ENCODE assay signal across 17 cellular contexts in the genomic region with DNA sequence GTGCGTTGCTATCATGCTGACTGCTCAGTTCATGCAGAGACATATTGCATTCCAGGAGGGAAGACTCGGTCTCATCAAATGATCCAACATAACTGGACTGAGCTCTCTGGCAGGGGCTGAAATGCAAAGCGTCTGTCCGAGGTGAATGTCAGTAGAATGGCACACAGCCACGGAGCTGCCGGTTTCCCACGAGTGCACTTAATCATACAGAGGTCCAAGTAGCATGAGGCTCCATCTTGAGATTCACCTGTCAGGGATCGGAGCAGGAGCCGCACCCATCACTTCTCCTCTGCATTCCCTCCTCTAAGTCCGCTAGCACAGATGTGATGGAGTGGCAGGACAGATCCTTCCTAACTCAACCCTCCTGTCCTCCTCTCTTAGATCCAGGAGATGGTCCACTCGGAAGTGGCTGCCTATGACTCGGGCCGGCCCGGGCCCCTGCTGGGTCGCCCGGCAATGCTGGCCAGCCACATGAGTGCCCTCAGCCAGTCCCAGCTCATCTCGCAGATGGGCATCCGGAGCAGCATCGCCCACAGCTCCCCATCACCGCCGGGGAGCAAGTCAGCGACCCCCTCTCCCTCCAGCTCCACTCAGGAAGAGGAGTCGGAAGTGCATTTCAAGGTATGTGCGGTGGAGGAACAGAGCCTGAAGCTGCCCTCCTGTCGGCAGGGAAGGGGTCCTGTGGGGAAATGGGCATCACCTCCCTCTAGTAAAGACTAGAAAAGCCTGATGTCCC.
"Had no signal": no experiment of that assay in that cellular context is flagged by ENCODE, and none has a peak within 500 bp of the region (broad histone marks: within the 10 kb centered on the region; RNA-seq: fewer than 3 reads in every experiment).

No MANE protein-coding gene starts in this region.

- H3K27ac Mint-ChIP-seq: activated CD4-positive, alpha-beta T cell treated with anti-CD3 and anti-CD28 coated beads, Interleukin-2, amount 10 ng/mL, durations not matched to agents 7 days and 5 days; activated naive CD4-positive, alpha-beta T cell treated with anti-CD3 and anti-CD28 coated beads, Interleukin-2, amount 50 U/mL, for 24 hours; activated T-helper 17 cell treated with anti-CD3 and anti-CD28 coated beads, Interleukin-2, amount 50 U/mL, for 72 hours; stimulated activated naive CD8-positive, alpha-beta T cell treated with anti-CD3 and anti-CD28 coated beads, Interleukin-15, Interleukin-2, amounts not matched to agents 100 ng/mL and 50 ng/mL, for 24 hours had no signal

- FAIRE-seq: colon had no signal

- H3K9me3 Mint-ChIP-seq: activated CD4-positive, alpha-beta T cell treated with anti-CD3 and anti-CD28 coated beads, Interleukin-2, amount 10 ng/mL, durations not matched to agents 7 days and 5 days; activated naive CD4-positive, alpha-beta T cell treated with anti-CD3 and anti-CD28 coated beads, Interleukin-2, amount 50 U/mL, for 24 hours; activated T-helper 17 cell treated with anti-CD3 and anti-CD28 coated beads, Interleukin-2, amount 50 U/mL, for 72 hours; naive thymus-derived CD4-positive, alpha-beta T cell; stimulated activated naive CD8-positive, alpha-beta T cell treated with anti-CD3 and anti-CD28 coated beads, Interleukin-15, Interleukin-2, amounts not matched to agents 100 ng/mL and 50 ng/mL, for 24 hours had no signal

- H3K27me3 Mint-ChIP-seq: activated naive CD4-positive, alpha-beta T cell treated with anti-CD3 and anti-CD28 coated beads, Interleukin-2, amount 50 U/mL, for 24 hours; activated T-helper 17 cell treated with anti-CD3 and anti-CD28 coated beads, Interleukin-2, amount 50 U/mL, for 72 hours had no signal

- H3K9me3 ChIP-seq: esophagus squamous epithelium, mucosa of descending colon, testis had no signal

- H3K4me2 ChIP-seq: smooth muscle cell had no signal

- H3K27me3 ChIP-seq: esophagus squamous epithelium, testis had no signal

- H3K4me1 ChIP-seq: esophagus squamous epithelium, testis had no signal

- DNase-seq: activated CD4-positive, alpha-beta T cell treated with anti-CD3 and anti-CD28 coated beads, Interleukin-2, amount 10 ng/mL, durations not matched to agents 7 days and 5 days; amniotic stem cell; caudate nucleus; effector CD4-positive, alpha-beta T cell; esophagus squamous epithelium; kidney glomerular epithelial cell; mammary epithelial cell; naive thymus-derived CD4-positive, alpha-beta T cell; retina; SW 1271; testis had no signal

- H3K36me3 Mint-ChIP-seq: activated naive CD4-positive, alpha-beta T cell treated with anti-CD3 and anti-CD28 coated beads, Interleukin-2, amount 50 U/mL, for 24 hours had no signal

- H3K4me3 ChIP-seq: esophagus squamous epithelium, mucosa of descending colon, smooth muscle cell, testis had no signal

- H3K27ac ChIP-seq: esophagus squamous epithelium, testis had no signal

- H3K4me3 Mint-ChIP-seq: activated CD4-positive, alpha-beta T cell treated with anti-CD3 and anti-CD28 coated beads, Interleukin-2, amount 10 ng/mL, durations not matched to agents 7 days and 5 days; activated naive CD4-positive, alpha-beta T cell treated with anti-CD3 and anti-CD28 coated beads, Interleukin-2, amount 50 U/mL, for 24 hours; activated T-helper 17 cell treated with anti-CD3 and anti-CD28 coated beads, Interleukin-2, amount 50 U/mL, for 72 hours; stimulated activated naive CD8-positive, alpha-beta T cell treated with anti-CD3 and anti-CD28 coated beads, Interleukin-15, Interleukin-2, amounts not matched to agents 100 ng/mL and 50 ng/mL, for 24 hours had no signal

- ATAC-seq: activated T-helper 17 cell treated with anti-CD3 and anti-CD28 coated beads, Interleukin-2, amount 50 U/mL, for 72 hours; naive thymus-derived CD4-positive, alpha-beta T cell had no signal

- H3K4me1 Mint-ChIP-seq: activated CD4-positive, alpha-beta T cell treated with anti-CD3 and anti-CD28 coated beads, Interleukin-2, amount 10 ng/mL, durations not matched to agents 7 days and 5 days; activated T-helper 17 cell treated with anti-CD3 and anti-CD28 coated beads, Interleukin-2, amount 50 U/mL, for 72 hours had no signal
